In genomic region chr13:30848332-30849027, GRCh38 we compare ENCODE assay signal across 2 cellular contexts.
TF ChIP-seq lines count a peak whose summit lies in the region.

No MANE protein-coding gene starts in this region.

TF ChIP-seq in HepG2, 621 proteins besides CTCF, POLR2A, EP300 and RAD21:
- TF ChIP-seq TBL1XR1 (IDR thresholded peaks at IDR 0.05; ENCODE audit: borderline replicate concordance, low read length, partially characterized antibody) (no peak), FLYWCH1 (CRISPR knock-in tag; IDR thresholded peaks at IDR 0.05) (no peak), SALL2 (CRISPR knock-in tag; IDR thresholded peaks at IDR 0.05) (no peak), ZSCAN9 (CRISPR knock-in tag; IDR thresholded peaks at IDR 0.05; ENCODE audit: borderline replicate concordance) (no peak), ELF4 (CRISPR knock-in tag; IDR thresholded peaks at IDR 0.05; ENCODE audit: borderline replicate concordance) (no peak), ZNF552 (CRISPR knock-in tag; IDR thresholded peaks at IDR 0.05; ENCODE audit: borderline replicate concordance) (no peak), GATAD2A (CRISPR knock-in tag; IDR thresholded peaks at IDR 0.05) (no peak), ATF1 (CRISPR knock-in tag; IDR thresholded peaks at IDR 0.05) (no peak), ZNF407 (CRISPR knock-in tag; IDR thresholded peaks at IDR 0.05; ENCODE audit: not compliant biosample characterization) (no peak), ZNF670 (CRISPR knock-in tag; IDR thresholded peaks at IDR 0.05; ENCODE audit: borderline replicate concordance) (no peak), NFYB (CRISPR knock-in tag; IDR thresholded peaks at IDR 0.05) (no peak)
- TF ChIP-seq, protein P1, sequence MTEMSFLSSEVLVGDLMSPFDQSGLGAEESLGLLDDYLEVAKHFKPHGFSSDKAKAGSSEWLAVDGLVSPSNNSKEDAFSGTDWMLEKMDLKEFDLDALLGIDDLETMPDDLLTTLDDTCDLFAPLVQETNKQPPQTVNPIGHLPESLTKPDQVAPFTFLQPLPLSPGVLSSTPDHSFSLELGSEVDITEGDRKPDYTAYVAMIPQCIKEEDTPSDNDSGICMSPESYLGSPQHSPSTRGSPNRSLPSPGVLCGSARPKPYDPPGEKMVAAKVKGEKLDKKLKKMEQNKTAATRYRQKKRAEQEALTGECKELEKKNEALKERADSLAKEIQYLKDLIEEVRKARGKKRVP (CRISPR knock-in tag; IDR thresholded peaks at IDR 0.05), result no peak

TF ChIP-seq in SK-N-SH, 30 proteins besides CTCF, POLR2A, EP300 and RAD21:
- TF ChIP-seq MEF2A (IDR thresholded peaks at IDR 0.05; ENCODE audit: borderline replicate concordance, low read depth), result no peak
- TF ChIP-seq POLR2AphosphoS5 (IDR thresholded peaks at IDR 0.05; ENCODE audit: low read depth, low read length), result no peak
- no peak for TF ChIP-seq MXI1 (IDR thresholded peaks at IDR 0.05; ENCODE audit: low read depth, low read length)
- TF ChIP-seq EZH2phosphoT487 (IDR thresholded peaks at IDR 0.05; ENCODE audit: borderline replicate concordance, low read depth), result no peak
- TF ChIP-seq, protein P2, sequence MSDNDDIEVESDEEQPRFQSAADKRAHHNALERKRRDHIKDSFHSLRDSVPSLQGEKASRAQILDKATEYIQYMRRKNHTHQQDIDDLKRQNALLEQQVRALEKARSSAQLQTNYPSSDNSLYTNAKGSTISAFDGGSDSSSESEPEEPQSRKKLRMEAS (IDR thresholded peaks at IDR 0.05; ENCODE audit: low read depth), result no peak
- TF ChIP-seq, protein P3, sequence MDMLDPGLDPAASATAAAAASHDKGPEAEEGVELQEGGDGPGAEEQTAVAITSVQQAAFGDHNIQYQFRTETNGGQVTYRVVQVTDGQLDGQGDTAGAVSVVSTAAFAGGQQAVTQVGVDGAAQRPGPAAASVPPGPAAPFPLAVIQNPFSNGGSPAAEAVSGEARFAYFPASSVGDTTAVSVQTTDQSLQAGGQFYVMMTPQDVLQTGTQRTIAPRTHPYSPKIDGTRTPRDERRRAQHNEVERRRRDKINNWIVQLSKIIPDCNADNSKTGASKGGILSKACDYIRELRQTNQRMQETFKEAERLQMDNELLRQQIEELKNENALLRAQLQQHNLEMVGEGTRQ (IDR thresholded peaks at IDR 0.05; ENCODE audit: borderline replicate concordance, low read depth, low read length), result no peak
- TF ChIP-seq IRF3 (IDR thresholded peaks at IDR 0.05; ENCODE audit: low read depth, low read length), result no peak
- TF ChIP-seq FOXM1 (IDR thresholded peaks at IDR 0.05; ENCODE audit: low read depth), result no peak
- no peak for TF ChIP-seq GATA2 (CRISPR knock-in tag; IDR thresholded peaks at IDR 0.05)
- no peak for TF ChIP-seq NFIC (IDR thresholded peaks at IDR 0.05; ENCODE audit: borderline replicate concordance)
- no peak for TF ChIP-seq SMC3 (IDR thresholded peaks at IDR 0.05; ENCODE audit: low read depth, low read length)
- no peak for TF ChIP-seq JUND (IDR thresholded peaks at IDR 0.05)
- TF ChIP-seq, protein P4, sequence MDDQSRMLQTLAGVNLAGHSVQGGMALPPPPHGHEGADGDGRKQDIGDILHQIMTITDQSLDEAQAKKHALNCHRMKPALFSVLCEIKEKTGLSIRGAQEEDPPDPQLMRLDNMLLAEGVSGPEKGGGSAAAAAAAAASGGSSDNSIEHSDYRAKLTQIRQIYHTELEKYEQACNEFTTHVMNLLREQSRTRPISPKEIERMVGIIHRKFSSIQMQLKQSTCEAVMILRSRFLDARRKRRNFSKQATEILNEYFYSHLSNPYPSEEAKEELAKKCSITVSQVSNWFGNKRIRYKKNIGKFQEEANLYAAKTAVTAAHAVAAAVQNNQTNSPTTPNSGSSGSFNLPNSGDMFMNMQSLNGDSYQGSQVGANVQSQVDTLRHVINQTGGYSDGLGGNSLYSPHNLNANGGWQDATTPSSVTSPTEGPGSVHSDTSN (IDR thresholded peaks at IDR 0.05), result no peak
- no peak for TF ChIP-seq YY1 (IDR thresholded peaks at IDR 0.05; ENCODE audit: low read depth)
- TF ChIP-seq SIN3A (IDR thresholded peaks at IDR 0.05; ENCODE audit: borderline replicate concordance, low read depth, low read length), result no peak
- no peak for TF ChIP-seq FOSL2 (IDR thresholded peaks at IDR 0.05; ENCODE audit: borderline replicate concordance, low read depth)
- no peak for TF ChIP-seq ZBTB33 (IDR thresholded peaks at IDR 0.05; ENCODE audit: borderline replicate concordance, low read depth)
